ENCODE assay signal across 1 cellular context in the genomic region with DNA sequence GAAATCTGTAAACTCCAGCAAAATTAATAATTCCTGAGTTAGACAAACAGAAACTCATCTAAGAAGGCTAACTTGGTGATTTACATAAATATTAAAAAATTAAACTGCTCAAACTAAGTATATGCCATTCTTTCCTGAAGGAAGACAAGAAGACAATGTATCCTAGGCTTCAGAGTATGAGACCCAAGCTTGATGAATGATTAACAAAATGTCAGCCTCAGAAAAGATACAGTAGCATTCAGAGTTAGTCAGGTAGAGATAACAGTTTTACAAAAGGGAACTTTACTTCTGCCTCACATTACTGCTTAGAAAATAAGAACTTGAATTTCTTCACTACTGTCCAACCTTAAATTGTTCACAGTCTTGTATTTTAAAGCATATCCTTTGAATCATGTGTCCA.
TF ChIP-seq lines count a peak whose summit lies in the region.

No MANE protein-coding gene starts in this region.

TF ChIP-seq in GM12878, 131 proteins besides CTCF, POLR2A, EP300 and RAD21:
- no peak for TF ChIP-seq FOXM1 (IDR thresholded peaks at IDR 0.05; ENCODE audit: low read depth, low read length)
- TF ChIP-seq SPI1 (IDR thresholded peaks at IDR 0.05; ENCODE audit: borderline replicate concordance, insufficient read depth, low read depth, low read length): no peak
